In the genomic region with DNA sequence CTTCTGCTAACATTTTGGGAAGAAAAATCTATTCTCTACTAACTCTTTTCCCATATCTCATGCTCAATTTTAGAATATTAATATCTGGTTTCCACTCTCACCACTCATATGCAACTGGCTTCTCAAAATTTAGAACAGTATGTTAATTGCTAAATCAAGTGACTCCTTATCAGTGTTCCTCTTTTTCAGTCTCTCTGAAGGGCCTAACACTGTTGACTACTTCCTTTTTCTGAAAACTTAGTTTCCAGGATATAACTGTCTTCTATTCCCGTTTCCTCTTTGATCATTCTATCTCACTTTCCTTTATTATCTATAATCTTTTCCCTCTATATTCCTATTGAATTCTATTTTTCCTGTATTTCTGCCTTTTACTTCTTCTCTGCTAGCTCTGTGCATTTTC, we compare ENCODE assay signal across 22 cellular contexts.
"Had no signal": no experiment of that assay in that cellular context is flagged by ENCODE, and none has a peak within 500 bp of the region (broad histone marks: within the 10 kb centered on the region; RNA-seq: fewer than 3 reads in every experiment).

No MANE protein-coding gene starts in this region.

- ATAC-seq: activated CD4-positive, CD25-positive, alpha-beta regulatory T cell treated with anti-CD3 and anti-CD28 coated beads, Interleukin-2, amount 50 U/mL, for 24 hours; activated CD8-positive, alpha-beta T cell treated with anti-CD3 and anti-CD28 coated beads, Interleukin-2, amount 10 ng/mL, durations not matched to agents 7 days and 5 days; activated naive CD4-positive, alpha-beta T cell treated with anti-CD3 and anti-CD28 coated beads, Interleukin-2, amount 50 U/mL, for 72 hours; activated T-helper 17 cell treated with anti-CD3 and anti-CD28 coated beads, Interleukin-2, amount 50 U/mL, for 72 hours; heart right ventricle; left colon; pancreas; psoas muscle; stimulated activated naive CD8-positive, alpha-beta T cell treated with anti-CD3 and anti-CD28 coated beads, Interleukin-15, Interleukin-2, amounts not matched to agents 100 U/mL and 50 U/mL, for 24 hours had no signal

- H3K27ac ChIP-seq: ascending aorta, brain microvascular endothelial cell, heart right ventricle, pancreas, psoas muscle, right atrium auricular region, upper lobe of left lung had no signal

- H3K27me3 ChIP-seq: ascending aorta, brain microvascular endothelial cell, heart right ventricle, pancreas, right atrium auricular region, upper lobe of left lung had no signal

- H3K4me1 ChIP-seq: ascending aorta, heart right ventricle, pancreas, psoas muscle, right atrium auricular region, upper lobe of left lung had no signal

- H3K4me3 ChIP-seq: ascending aorta, heart right ventricle, pancreas, psoas muscle, right atrium auricular region, upper lobe of left lung had no signal

- DNase-seq: activated CD4-positive, alpha-beta T cell treated with anti-CD3 and anti-CD28 coated beads, Interleukin-2, amount 50 U/mL, for 1 hour; activated CD8-positive, alpha-beta T cell treated with anti-CD3 and anti-CD28 coated beads, Interleukin-2, amount 10 ng/mL, durations not matched to agents 7 days and 5 days; activated T-cell treated with anti-CD3 and anti-CD28 coated beads, Interleukin-2, amount 50 U/mL, for 24 hours; brain microvascular endothelial cell; caudate nucleus; effector CD4-positive, alpha-beta T cell; erythroblast; foreskin fibroblast; heart right ventricle; left colon; pancreas; psoas muscle; stimulated activated CD4-positive, alpha-beta T cell treated with anti-CD3 and anti-CD28 coated beads, Interleukin-12 subunit alpha, Interleukin-12 subunit beta, amount 100 ng/mL, for 4 hours; stimulated activated CD4-positive, alpha-beta T cell treated with anti-CD3 and anti-CD28 coated beads, Interleukin-4, amount 100 ng/mL, for 4 hours; stimulated activated naive CD8-positive, alpha-beta T cell treated with anti-CD3 and anti-CD28 coated beads, Interleukin-15, Interleukin-2, amounts not matched to agents 100 U/mL and 50 U/mL, for 24 hours; T-helper 9 cell; upper lobe of left lung had no signal

- H3K36me3 ChIP-seq: ascending aorta, brain microvascular endothelial cell, heart right ventricle, pancreas, right atrium auricular region, upper lobe of left lung had no signal

- H3K9me3 ChIP-seq: pancreas had no signal
